1 cellular context compared by ENCODE assay signal in the genomic region with DNA sequence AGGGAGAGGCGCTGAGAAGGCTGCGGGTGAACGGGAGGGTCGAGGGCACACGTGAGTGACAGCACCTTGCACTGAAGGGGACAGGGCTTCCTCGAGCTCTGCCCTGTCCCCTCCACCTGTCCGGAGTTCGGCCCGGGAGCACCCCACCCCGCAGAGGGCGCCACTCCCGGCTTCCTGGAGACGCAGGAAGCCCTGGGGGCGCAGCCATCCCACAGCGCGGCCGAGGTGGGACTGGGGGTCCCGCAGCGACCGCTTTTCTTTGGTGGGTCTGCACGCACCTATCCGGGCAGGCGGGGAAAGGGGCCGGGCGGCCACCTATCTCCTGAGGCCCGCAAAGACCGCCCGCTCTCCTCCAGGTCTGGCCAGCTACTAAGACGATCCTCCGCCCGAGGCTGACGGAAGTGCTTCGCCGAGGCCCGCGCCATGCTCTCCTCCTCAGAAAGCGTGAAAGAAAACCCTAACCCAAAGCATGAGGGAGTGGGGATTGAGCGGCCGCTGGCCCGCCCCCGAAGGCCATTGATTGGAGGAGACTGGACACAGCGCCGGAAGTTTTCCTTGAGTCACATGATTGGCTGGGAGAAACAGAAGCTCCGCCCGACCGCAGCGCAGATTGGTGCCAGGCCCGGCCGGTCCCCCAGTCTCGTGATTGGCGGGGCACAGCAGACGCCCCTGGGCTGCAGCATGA.
TF ChIP-seq lines count a peak whose summit lies in the region.

No MANE protein-coding gene starts in this region.

TF ChIP-seq in SK-N-SH, 30 proteins besides CTCF, POLR2A, EP300 and RAD21 (continued from another document):
- TF ChIP-seq, protein P1, sequence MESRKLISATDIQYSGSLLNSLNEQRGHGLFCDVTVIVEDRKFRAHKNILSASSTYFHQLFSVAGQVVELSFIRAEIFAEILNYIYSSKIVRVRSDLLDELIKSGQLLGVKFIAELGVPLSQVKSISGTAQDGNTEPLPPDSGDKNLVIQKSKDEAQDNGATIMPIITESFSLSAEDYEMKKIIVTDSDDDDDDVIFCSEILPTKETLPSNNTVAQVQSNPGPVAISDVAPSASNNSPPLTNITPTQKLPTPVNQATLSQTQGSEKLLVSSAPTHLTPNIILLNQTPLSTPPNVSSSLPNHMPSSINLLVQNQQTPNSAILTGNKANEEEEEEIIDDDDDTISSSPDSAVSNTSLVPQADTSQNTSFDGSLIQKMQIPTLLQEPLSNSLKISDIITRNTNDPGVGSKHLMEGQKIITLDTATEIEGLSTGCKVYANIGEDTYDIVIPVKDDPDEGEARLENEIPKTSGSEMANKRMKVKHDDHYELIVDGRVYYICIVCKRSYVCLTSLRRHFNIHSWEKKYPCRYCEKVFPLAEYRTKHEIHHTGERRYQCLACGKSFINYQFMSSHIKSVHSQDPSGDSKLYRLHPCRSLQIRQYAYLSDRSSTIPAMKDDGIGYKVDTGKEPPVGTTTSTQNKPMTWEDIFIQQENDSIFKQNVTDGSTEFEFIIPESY (IDR thresholded peaks at IDR 0.05; ENCODE audit: borderline replicate concordance, low read depth) = no peak
- TF ChIP-seq POLR2AphosphoS5 (IDR thresholded peaks at IDR 0.05; ENCODE audit: low read depth, low read length) (peak; percentile 95), CHD2 (IDR thresholded peaks at IDR 0.05; ENCODE audit: low read length, partially characterized antibody) (peak; percentile 50), GABPA (IDR thresholded peaks at IDR 0.05; ENCODE audit: low read depth) (peak; percentile 81), TAF1 (IDR thresholded peaks at IDR 0.05; ENCODE audit: borderline replicate concordance, low read depth, low read length) (peak; percentile 90), NFIC (IDR thresholded peaks at IDR 0.05; ENCODE audit: borderline replicate concordance) (no peak), YY1 (IDR thresholded peaks at IDR 0.05; ENCODE audit: low read depth) (peak; percentile 59; the same call in 1 of the 2 replicates), TEAD4 (IDR thresholded peaks at IDR 0.05; ENCODE audit: borderline replicate concordance, insufficient read depth) (no peak), NRF1 (IDR thresholded peaks at IDR 0.05; ENCODE audit: low read depth, low read length) (no peak), MXI1 (IDR thresholded peaks at IDR 0.05; ENCODE audit: low read depth, low read length) (peak; percentile 96), RXRA (IDR thresholded peaks at IDR 0.05; ENCODE audit: borderline replicate concordance, low read depth) (no peak)
- TF ChIP-seq, protein P2, sequence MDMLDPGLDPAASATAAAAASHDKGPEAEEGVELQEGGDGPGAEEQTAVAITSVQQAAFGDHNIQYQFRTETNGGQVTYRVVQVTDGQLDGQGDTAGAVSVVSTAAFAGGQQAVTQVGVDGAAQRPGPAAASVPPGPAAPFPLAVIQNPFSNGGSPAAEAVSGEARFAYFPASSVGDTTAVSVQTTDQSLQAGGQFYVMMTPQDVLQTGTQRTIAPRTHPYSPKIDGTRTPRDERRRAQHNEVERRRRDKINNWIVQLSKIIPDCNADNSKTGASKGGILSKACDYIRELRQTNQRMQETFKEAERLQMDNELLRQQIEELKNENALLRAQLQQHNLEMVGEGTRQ (IDR thresholded peaks at IDR 0.05; ENCODE audit: borderline replicate concordance, low read depth, low read length) = no peak; the same call in 1 of the 2 replicates
- TF ChIP-seq, protein P3, sequence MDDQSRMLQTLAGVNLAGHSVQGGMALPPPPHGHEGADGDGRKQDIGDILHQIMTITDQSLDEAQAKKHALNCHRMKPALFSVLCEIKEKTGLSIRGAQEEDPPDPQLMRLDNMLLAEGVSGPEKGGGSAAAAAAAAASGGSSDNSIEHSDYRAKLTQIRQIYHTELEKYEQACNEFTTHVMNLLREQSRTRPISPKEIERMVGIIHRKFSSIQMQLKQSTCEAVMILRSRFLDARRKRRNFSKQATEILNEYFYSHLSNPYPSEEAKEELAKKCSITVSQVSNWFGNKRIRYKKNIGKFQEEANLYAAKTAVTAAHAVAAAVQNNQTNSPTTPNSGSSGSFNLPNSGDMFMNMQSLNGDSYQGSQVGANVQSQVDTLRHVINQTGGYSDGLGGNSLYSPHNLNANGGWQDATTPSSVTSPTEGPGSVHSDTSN (IDR thresholded peaks at IDR 0.05) = peak; percentile 91
- TF ChIP-seq, protein P4, sequence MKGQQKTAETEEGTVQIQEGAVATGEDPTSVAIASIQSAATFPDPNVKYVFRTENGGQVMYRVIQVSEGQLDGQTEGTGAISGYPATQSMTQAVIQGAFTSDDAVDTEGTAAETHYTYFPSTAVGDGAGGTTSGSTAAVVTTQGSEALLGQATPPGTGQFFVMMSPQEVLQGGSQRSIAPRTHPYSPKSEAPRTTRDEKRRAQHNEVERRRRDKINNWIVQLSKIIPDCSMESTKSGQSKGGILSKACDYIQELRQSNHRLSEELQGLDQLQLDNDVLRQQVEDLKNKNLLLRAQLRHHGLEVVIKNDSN (IDR thresholded peaks at IDR 0.05; ENCODE audit: borderline replicate concordance, low read depth) = peak; percentile 74
